Comparison of ENCODE assay signal across 8 cellular contexts in the genomic region with DNA sequence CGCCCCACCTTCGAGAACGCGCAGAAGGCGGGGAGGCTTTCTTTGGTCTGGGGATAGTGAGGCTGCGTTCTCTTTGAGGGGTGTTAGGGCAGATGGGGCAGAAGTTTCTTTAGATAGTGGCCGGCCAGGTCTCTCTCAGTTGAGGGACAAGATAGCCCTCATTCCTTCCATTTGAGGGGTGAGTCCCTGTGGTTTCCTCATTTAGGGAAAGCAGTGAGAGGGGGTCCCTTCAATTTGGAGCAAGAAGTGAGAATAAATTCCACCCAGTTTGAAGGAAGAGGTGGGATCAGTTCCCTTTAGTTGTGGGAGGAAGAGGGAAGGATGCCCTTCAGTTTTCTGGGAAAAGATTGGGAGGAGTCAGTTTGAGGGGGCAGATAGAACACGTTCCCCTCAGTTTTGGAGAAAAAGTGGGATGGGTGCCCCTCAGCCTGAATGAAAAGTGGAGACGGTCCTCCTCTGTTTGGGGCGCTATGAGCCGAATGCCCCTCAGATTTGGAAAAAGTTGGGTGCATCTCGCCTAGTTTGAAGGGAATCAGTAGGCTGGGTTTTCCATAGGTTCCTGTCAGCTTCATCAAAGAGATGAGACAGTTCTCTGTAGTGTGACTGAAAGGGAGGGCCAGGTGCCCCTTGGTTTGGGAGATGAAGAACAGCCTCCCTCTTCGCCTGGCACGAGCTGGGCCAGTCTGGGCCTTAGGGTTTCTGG. TPM values are rescaled to one million over a fixed set of nuclear protein-coding genes. Genes with fewer than 3 reads are reported as not detected.
DNase-seq lines count a peak whose midpoint lies in the region; ATAC-seq and TF ChIP-seq lines count a peak whose summit lies in the region.

No MANE protein-coding gene starts in this region.

- ATAC-seq in activated T-cell treated with anti-CD3 and anti-CD28 coated beads, Interleukin-2, amount 50 U/mL, for 72 hours (replicated peaks in 1 of 2) = no peak
- no peak for ATAC-seq in GM19463 (IDR thresholded peaks at IDR 0.05; ENCODE audit: unreplicated experiment)
- ATAC-seq in GM18511 (IDR thresholded peaks at IDR 0.05; ENCODE audit: unreplicated experiment) = no peak

- H3K36me3 ChIP-seq in kidney epithelial cell (ENCODE audit: control insufficient read depth, insufficient read depth, low read length) = no peaks in the 10 kb centered on the region
- no peaks in the 10 kb centered on the region for H3K36me3 ChIP-seq in tibial artery

- peaks cover 0 to 58% (median 48%) of the 10 kb centered on the region in 4 donors for H3K4me1 ChIP-seq in tibial artery

- peak overlapping the region; percentile 85 to 86 for H3K4me3 Mint-ChIP-seq in activated T-cell treated with anti-CD3 and anti-CD28 coated beads, Interleukin-2, amount 50 U/mL, for 72 hours
- H3K4me3 Mint-ChIP-seq in activated T-helper 2 cell treated with anti-CD3 and anti-CD28 coated beads, Interferon-gamma antibody, Interleukin-2, Interleukin-4, amounts not matched to agents 10 μg/mL and 5 μg/mL and 100 μg/mL, durations not matched to agents 14 hours and 24 hours and 36 hours (ENCODE audit: low read depth) = peak overlapping the region; percentile 82

- H3K27me3 ChIP-seq in kidney epithelial cell (ENCODE audit: control insufficient read depth, insufficient read depth, low read length) (peaks cover 14% of the 10 kb centered on the region), tibial artery (peaks cover 0 to 39% of the 10 kb centered on the region in 2 donors)

- no peak for DNase-seq in activated T-cell treated with anti-CD3 and anti-CD28 coated beads, Interleukin-2, amount 50 U/mL, for 72 hours
- DNase-seq in activated T-cell treated with anti-CD3 and anti-CD28 coated beads, Interleukin-2, amount 50 U/mL, for 1 hour = no peak
- no peak for DNase-seq in activated T-helper 2 cell treated with anti-CD3 and anti-CD28 coated beads, Interferon-gamma antibody, Interleukin-2, Interleukin-4, amounts not matched to agents 10 μg/mL and 5 μg/mL and 100 μg/mL, durations not matched to agents 14 hours and 24 hours and 36 hours (ENCODE audit: low spot score)
- no peak for DNase-seq in kidney epithelial cell (ENCODE audit: low read depth)
- DNase-seq in tibial artery = peak in 1 of 2 donors; percentile 28
- DNase-seq in NCI-H2081 treated with DMSO at 0.1 percent for 48 hours (lab: John Stamatoyannopoulos, UW) = no peak

- H3K9me3 ChIP-seq in tibial artery = no peaks in the 10 kb centered on the region

- H3K4me1 Mint-ChIP-seq in activated T-cell treated with anti-CD3 and anti-CD28 coated beads, Interleukin-2, amount 50 U/mL, for 72 hours (ENCODE audit: low read depth) = peaks cover 53% of the 10 kb centered on the region
- peaks cover 43% of the 10 kb centered on the region for H3K4me1 Mint-ChIP-seq in activated T-helper 2 cell treated with anti-CD3 and anti-CD28 coated beads, Interferon-gamma antibody, Interleukin-2, Interleukin-4, amounts not matched to agents 10 μg/mL and 5 μg/mL and 100 μg/mL, durations not matched to agents 14 hours and 24 hours and 36 hours (ENCODE audit: low read depth)

- peak overlapping the region in 1 of 2 donors; percentile 83 for H3K27ac ChIP-seq in tibial artery

- H3K4me3 ChIP-seq in kidney epithelial cell (ENCODE audit: low read depth, low read length) (peak overlapping the region; percentile 35), tibial artery (peak overlapping the region; percentile 70 to 74)

- H3K27ac Mint-ChIP-seq in activated T-cell treated with anti-CD3 and anti-CD28 coated beads, Interleukin-2, amount 50 U/mL, for 72 hours = peak overlapping the region; percentile 69
- H3K27ac Mint-ChIP-seq in activated T-helper 2 cell treated with anti-CD3 and anti-CD28 coated beads, Interferon-gamma antibody, Interleukin-2, Interleukin-4, amounts not matched to agents 10 μg/mL and 5 μg/mL and 100 μg/mL, durations not matched to agents 14 hours and 24 hours and 36 hours = peak overlapping the region; percentile 77

- H3K27me3 Mint-ChIP-seq in activated T-cell treated with anti-CD3 and anti-CD28 coated beads, Interleukin-2, amount 50 U/mL, for 72 hours (ENCODE audit: low read depth) = peaks cover 20% of the 10 kb centered on the region
- H3K27me3 Mint-ChIP-seq in activated T-helper 2 cell treated with anti-CD3 and anti-CD28 coated beads, Interferon-gamma antibody, Interleukin-2, Interleukin-4, amounts not matched to agents 10 μg/mL and 5 μg/mL and 100 μg/mL, durations not matched to agents 14 hours and 24 hours and 36 hours (ENCODE audit: low read depth) = peaks cover 12% of the 10 kb centered on the region

- H3K9me3 Mint-ChIP-seq in activated T-cell treated with anti-CD3 and anti-CD28 coated beads, Interleukin-2, amount 50 U/mL, for 72 hours = no peaks in the 10 kb centered on the region
- H3K9me3 Mint-ChIP-seq in activated T-helper 2 cell treated with anti-CD3 and anti-CD28 coated beads, Interferon-gamma antibody, Interleukin-2, Interleukin-4, amounts not matched to agents 10 μg/mL and 5 μg/mL and 100 μg/mL, durations not matched to agents 14 hours and 24 hours and 36 hours = no peaks in the 10 kb centered on the region

- intact Hi-C loops in activated T-helper 2 cell treated with anti-CD3 and anti-CD28 coated beads, Interferon-gamma antibody, Interleukin-2, Interleukin-4, amounts not matched to agents 10 μg/mL and 5 μg/mL and 100 μg/mL, durations not matched to agents 14 hours and 24 hours and 36 hours (cut with micrococcal nuclease) = loop anchor here (2.0 to 10.0 kb wide), 6 partner anchors 31 to 597 kb away; a partner anchor contains a TSS
- intact Hi-C loops in tibial artery (cut with DNase I; ENCODE audit: low total_unique reads) = no loop called here

- peaks cover 2 to 5% of the 10 kb centered on the region in 2 donors for H3K36me3 Mint-ChIP-seq in activated T-cell treated with anti-CD3 and anti-CD28 coated beads, Interleukin-2, amount 50 U/mL, for 72 hours (ENCODE audit: insufficient read depth in 2 of 2)
- H3K36me3 Mint-ChIP-seq in activated T-helper 2 cell treated with anti-CD3 and anti-CD28 coated beads, Interferon-gamma antibody, Interleukin-2, Interleukin-4, amounts not matched to agents 10 μg/mL and 5 μg/mL and 100 μg/mL, durations not matched to agents 14 hours and 24 hours and 36 hours (ENCODE audit: low read depth) = peaks cover 6% of the 10 kb centered on the region

- TF ChIP-seq CTCF in kidney epithelial cell (IDR thresholded peaks at IDR 0.05; ENCODE audit: insufficient read depth, low read length, poor library complexity, severe bottlenecking) (no peak), tibial artery (IDR thresholded peaks at IDR 0.05) (no peak)

RNA-seq across cellular contexts. Expression of a gene that starts 0.6 kb away (rescaled TPM):
- total RNA-seq in activated T-cell treated with anti-CD3 and anti-CD28 coated beads, Interleukin-2, amount 50 U/mL, for 72 hours = 100 to 1,000 TPM; 106 to 114 TPM
- 134 and 141 TPM in 2 replicates for total RNA-seq in activated T-helper 2 cell treated with anti-CD3 and anti-CD28 coated beads, Interferon-gamma antibody, Interleukin-2, Interleukin-4, amounts not matched to agents 10 μg/mL and 5 μg/mL and 100 μg/mL, durations not matched to agents 14 hours and 24 hours and 36 hours
- total RNA-seq in kidney epithelial cell = 3.8 and 11.4 TPM in 2 replicates

RNA-seq across cellular contexts. Expression of a gene that starts 0.9 kb away (rescaled TPM):
- 1 to 10 TPM; 7.6 to 7.9 TPM for total RNA-seq in activated T-cell treated with anti-CD3 and anti-CD28 coated beads, Interleukin-2, amount 50 U/mL, for 72 hours
- total RNA-seq in activated T-helper 2 cell treated with anti-CD3 and anti-CD28 coated beads, Interferon-gamma antibody, Interleukin-2, Interleukin-4, amounts not matched to agents 10 μg/mL and 5 μg/mL and 100 μg/mL, durations not matched to agents 14 hours and 24 hours and 36 hours = 5.1 and 6.4 TPM in 2 replicates
- total RNA-seq in kidney epithelial cell = 0.07 TPM in 1 of 2 replicates, not detected in the other

RNA-seq across cellular contexts. Expression of a gene that starts 20.9 kb away (rescaled TPM):
- total RNA-seq in activated T-cell treated with anti-CD3 and anti-CD28 coated beads, Interleukin-2, amount 50 U/mL, for 72 hours = 10 to 100 TPM; 29.8 to 31.0 TPM
- total RNA-seq in activated T-helper 2 cell treated with anti-CD3 and anti-CD28 coated beads, Interferon-gamma antibody, Interleukin-2, Interleukin-4, amounts not matched to agents 10 μg/mL and 5 μg/mL and 100 μg/mL, durations not matched to agents 14 hours and 24 hours and 36 hours = 53.8 and 55.4 TPM in 2 replicates
- 55.9 and 59.3 TPM in 2 replicates for total RNA-seq in kidney epithelial cell

RNA-seq across cellular contexts. Expression of a gene that starts 31.5 kb away (rescaled TPM):
- 10 to 100 TPM; 30.4 to 46.9 TPM for total RNA-seq in activated T-cell treated with anti-CD3 and anti-CD28 coated beads, Interleukin-2, amount 50 U/mL, for 72 hours
- total RNA-seq in activated T-helper 2 cell treated with anti-CD3 and anti-CD28 coated beads, Interferon-gamma antibody, Interleukin-2, Interleukin-4, amounts not matched to agents 10 μg/mL and 5 μg/mL and 100 μg/mL, durations not matched to agents 14 hours and 24 hours and 36 hours = 30.4 and 33.4 TPM in 2 replicates
- total RNA-seq in kidney epithelial cell = 9.7 and 19.7 TPM in 2 replicates

RNA-seq across cellular contexts. Expression of a gene that starts 48.9 kb away (rescaled TPM):
- 1 to 10 TPM; 3.0 to 3.1 TPM for total RNA-seq in activated T-cell treated with anti-CD3 and anti-CD28 coated beads, Interleukin-2, amount 50 U/mL, for 72 hours
- total RNA-seq in activated T-helper 2 cell treated with anti-CD3 and anti-CD28 coated beads, Interferon-gamma antibody, Interleukin-2, Interleukin-4, amounts not matched to agents 10 μg/mL and 5 μg/mL and 100 μg/mL, durations not matched to agents 14 hours and 24 hours and 36 hours = 6.8 and 7.1 TPM in 2 replicates
- total RNA-seq in kidney epithelial cell = 5.2 and 5.9 TPM in 2 replicates
